Comparison of ENCODE assay signal across 1 cellular context in the genomic region with DNA sequence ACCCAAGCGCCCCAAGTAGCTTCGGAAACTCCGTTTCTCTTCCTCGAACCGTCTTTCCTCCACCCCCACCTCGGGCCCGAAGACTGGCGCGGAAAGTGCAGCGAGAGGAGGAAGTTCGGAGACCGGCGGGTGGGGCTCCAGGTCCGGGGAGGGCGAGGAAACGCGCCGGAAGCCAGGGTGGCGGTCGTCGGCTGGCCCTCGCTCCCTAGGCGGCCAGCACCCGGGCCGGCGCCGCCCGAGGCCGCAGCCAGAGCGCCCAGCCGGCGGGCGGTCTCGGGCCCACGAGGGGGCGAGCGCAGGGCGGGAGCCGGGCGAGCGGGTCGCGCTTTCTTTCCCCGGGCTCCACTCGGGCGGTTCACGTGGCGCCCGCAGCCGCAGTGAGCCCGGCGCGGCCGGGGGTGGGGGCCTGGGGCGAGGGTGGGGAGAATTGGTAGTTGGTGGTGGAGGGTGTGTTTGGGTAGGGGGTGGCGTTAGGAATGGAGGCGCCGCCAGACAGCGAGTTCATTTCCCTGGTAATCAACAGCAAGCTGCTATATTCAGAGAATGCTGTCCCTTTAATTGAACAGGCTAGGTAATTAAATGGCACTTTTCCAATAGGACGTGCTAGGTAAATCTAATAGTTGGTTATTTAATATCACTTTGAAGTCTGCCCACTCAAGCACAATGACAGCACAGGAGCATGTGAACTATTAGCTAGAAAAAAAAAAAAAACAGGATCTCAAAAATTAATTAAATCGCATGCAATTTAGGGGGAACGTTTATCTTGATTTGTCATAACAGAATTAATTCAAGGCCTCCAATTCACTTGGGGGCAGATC.
TF ChIP-seq lines count a peak whose summit lies in the region.

No MANE protein-coding gene starts in this region.

TF ChIP-seq in K562, 482 proteins besides CTCF, POLR2A, EP300 and RAD21 (continued from another document and continues in another):
- TF ChIP-seq, protein P1, sequence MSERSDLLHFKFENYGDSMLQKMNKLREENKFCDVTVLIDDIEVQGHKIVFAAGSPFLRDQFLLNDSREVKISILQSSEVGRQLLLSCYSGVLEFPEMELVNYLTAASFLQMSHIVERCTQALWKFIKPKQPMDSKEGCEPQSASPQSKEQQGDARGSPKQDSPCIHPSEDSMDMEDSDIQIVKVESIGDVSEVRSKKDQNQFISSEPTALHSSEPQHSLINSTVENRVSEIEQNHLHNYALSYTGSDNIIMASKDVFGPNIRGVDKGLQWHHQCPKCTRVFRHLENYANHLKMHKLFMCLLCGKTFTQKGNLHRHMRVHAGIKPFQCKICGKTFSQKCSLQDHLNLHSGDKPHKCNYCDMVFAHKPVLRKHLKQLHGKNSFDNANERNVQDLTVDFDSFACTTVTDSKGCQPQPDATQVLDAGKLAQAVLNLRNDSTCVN (CRISPR knock-in tag; IDR thresholded peaks at IDR 0.05), result no peak
- TF ChIP-seq ELF1 (tag; IDR thresholded peaks at IDR 0.05), result peak; percentile 57
- TF ChIP-seq, protein P2, sequence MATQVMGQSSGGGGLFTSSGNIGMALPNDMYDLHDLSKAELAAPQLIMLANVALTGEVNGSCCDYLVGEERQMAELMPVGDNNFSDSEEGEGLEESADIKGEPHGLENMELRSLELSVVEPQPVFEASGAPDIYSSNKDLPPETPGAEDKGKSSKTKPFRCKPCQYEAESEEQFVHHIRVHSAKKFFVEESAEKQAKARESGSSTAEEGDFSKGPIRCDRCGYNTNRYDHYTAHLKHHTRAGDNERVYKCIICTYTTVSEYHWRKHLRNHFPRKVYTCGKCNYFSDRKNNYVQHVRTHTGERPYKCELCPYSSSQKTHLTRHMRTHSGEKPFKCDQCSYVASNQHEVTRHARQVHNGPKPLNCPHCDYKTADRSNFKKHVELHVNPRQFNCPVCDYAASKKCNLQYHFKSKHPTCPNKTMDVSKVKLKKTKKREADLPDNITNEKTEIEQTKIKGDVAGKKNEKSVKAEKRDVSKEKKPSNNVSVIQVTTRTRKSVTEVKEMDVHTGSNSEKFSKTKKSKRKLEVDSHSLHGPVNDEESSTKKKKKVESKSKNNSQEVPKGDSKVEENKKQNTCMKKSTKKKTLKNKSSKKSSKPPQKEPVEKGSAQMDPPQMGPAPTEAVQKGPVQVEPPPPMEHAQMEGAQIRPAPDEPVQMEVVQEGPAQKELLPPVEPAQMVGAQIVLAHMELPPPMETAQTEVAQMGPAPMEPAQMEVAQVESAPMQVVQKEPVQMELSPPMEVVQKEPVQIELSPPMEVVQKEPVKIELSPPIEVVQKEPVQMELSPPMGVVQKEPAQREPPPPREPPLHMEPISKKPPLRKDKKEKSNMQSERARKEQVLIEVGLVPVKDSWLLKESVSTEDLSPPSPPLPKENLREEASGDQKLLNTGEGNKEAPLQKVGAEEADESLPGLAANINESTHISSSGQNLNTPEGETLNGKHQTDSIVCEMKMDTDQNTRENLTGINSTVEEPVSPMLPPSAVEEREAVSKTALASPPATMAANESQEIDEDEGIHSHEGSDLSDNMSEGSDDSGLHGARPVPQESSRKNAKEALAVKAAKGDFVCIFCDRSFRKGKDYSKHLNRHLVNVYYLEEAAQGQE (CRISPR knock-in tag; IDR thresholded peaks at IDR 0.05; ENCODE audit: low read depth), result no peak
- TF ChIP-seq, protein P3, sequence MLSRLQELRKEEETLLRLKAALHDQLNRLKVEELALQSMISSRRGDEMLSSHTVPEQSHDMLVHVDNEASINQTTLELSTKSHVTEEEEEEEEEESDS (CRISPR knock-in tag; IDR thresholded peaks at IDR 0.05), result no peak
- no peak for TF ChIP-seq SPI1 (IDR thresholded peaks at IDR 0.05; ENCODE audit: borderline replicate concordance, low read depth, low read length)
- TF ChIP-seq ZNF354B (CRISPR knock-in tag; IDR thresholded peaks at IDR 0.05), result no peak
- TF ChIP-seq, protein P4, sequence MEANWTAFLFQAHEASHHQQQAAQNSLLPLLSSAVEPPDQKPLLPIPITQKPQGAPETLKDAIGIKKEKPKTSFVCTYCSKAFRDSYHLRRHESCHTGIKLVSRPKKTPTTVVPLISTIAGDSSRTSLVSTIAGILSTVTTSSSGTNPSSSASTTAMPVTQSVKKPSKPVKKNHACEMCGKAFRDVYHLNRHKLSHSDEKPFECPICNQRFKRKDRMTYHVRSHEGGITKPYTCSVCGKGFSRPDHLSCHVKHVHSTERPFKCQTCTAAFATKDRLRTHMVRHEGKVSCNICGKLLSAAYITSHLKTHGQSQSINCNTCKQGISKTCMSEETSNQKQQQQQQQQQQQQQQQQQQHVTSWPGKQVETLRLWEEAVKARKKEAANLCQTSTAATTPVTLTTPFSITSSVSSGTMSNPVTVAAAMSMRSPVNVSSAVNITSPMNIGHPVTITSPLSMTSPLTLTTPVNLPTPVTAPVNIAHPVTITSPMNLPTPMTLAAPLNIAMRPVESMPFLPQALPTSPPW (CRISPR knock-in tag; IDR thresholded peaks at IDR 0.05), result peak; percentile 87
- no peak for TF ChIP-seq ZNF124 (CRISPR knock-in tag; IDR thresholded peaks at IDR 0.05)
- TF ChIP-seq PHF21A (IDR thresholded peaks at IDR 0.05; ENCODE audit: borderline replicate concordance, low read depth), result no peak
- TF ChIP-seq TARDBP (IDR thresholded peaks at IDR 0.05), result no peak
- TF ChIP-seq, protein P5, sequence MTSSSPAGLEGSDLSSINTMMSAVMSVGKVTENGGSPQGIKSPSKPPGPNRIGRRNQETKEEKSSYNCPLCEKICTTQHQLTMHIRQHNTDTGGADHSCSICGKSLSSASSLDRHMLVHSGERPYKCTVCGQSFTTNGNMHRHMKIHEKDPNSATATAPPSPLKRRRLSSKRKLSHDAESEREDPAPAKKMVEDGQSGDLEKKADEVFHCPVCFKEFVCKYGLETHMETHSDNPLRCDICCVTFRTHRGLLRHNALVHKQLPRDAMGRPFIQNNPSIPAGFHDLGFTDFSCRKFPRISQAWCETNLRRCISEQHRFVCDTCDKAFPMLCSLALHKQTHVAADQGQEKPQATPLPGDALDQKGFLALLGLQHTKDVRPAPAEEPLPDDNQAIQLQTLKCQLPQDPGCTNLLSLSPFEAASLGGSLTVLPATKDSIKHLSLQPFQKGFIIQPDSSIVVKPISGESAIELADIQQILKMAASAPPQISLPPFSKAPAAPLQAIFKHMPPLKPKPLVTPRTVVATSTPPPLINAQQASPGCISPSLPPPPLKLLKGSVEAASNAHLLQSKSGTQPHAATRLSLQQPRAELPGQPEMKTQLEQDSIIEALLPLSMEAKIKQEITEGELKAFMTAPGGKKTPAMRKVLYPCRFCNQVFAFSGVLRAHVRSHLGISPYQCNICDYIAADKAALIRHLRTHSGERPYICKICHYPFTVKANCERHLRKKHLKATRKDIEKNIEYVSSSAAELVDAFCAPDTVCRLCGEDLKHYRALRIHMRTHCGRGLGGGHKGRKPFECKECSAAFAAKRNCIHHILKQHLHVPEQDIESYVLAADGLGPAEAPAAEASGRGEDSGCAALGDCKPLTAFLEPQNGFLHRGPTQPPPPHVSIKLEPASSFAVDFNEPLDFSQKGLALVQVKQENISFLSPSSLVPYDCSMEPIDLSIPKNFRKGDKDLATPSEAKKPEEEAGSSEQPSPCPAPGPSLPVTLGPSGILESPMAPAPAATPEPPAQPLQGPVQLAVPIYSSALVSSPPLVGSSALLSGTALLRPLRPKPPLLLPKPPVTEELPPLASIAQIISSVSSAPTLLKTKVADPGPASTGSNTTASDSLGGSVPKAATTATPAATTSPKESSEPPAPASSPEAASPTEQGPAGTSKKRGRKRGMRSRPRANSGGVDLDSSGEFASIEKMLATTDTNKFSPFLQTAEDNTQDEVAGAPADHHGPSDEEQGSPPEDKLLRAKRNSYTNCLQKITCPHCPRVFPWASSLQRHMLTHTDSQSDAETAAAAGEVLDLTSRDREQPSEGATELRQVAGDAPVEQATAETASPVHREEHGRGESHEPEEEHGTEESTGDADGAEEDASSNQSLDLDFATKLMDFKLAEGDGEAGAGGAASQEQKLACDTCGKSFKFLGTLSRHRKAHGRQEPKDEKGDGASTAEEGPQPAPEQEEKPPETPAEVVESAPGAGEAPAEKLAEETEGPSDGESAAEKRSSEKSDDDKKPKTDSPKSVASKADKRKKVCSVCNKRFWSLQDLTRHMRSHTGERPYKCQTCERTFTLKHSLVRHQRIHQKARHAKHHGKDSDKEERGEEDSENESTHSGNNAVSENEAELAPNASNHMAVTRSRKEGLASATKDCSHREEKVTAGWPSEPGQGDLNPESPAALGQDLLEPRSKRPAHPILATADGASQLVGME (CRISPR knock-in tag; IDR thresholded peaks at IDR 0.05), result no peak
- no peak for TF ChIP-seq ZNF551 (CRISPR knock-in tag; IDR thresholded peaks at IDR 0.05)
- no peak for TF ChIP-seq SETDB1 (IDR thresholded peaks at IDR 0.05; ENCODE audit: low read length)
- TF ChIP-seq, protein P6, sequence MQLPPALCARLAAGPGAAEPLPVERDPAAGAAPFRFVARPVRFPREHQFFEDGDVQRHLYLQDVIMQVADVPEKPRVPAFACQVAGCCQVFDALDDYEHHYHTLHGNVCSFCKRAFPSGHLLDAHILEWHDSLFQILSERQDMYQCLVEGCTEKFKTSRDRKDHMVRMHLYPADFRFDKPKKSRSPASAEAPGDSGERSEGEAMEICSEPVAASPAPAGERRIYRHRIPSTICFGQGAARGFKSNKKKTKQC (CRISPR knock-in tag; IDR thresholded peaks at IDR 0.05), result no peak
- TF ChIP-seq FIP1L1 (IDR thresholded peaks at IDR 0.05; ENCODE audit: low read depth, low read length, poor library complexity, severe bottlenecking), result no peak
- TF ChIP-seq ZNF778 (CRISPR knock-in tag; IDR thresholded peaks at IDR 0.05), result no peak
- TF ChIP-seq NR2F6 (CRISPR knock-in tag; IDR thresholded peaks at IDR 0.05), result no peak
- TF ChIP-seq GABPA (tag; conservative IDR thresholded peaks at IDR 0.05; ENCODE audit: low read depth), result peak; percentile 79
- TF ChIP-seq, protein P7, sequence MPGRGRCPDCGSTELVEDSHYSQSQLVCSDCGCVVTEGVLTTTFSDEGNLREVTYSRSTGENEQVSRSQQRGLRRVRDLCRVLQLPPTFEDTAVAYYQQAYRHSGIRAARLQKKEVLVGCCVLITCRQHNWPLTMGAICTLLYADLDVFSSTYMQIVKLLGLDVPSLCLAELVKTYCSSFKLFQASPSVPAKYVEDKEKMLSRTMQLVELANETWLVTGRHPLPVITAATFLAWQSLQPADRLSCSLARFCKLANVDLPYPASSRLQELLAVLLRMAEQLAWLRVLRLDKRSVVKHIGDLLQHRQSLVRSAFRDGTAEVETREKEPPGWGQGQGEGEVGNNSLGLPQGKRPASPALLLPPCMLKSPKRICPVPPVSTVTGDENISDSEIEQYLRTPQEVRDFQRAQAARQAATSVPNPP (IDR thresholded peaks at IDR 0.05; ENCODE audit: borderline replicate concordance, insufficient read depth, insufficient read length), result no peak
- TF ChIP-seq, protein P8, sequence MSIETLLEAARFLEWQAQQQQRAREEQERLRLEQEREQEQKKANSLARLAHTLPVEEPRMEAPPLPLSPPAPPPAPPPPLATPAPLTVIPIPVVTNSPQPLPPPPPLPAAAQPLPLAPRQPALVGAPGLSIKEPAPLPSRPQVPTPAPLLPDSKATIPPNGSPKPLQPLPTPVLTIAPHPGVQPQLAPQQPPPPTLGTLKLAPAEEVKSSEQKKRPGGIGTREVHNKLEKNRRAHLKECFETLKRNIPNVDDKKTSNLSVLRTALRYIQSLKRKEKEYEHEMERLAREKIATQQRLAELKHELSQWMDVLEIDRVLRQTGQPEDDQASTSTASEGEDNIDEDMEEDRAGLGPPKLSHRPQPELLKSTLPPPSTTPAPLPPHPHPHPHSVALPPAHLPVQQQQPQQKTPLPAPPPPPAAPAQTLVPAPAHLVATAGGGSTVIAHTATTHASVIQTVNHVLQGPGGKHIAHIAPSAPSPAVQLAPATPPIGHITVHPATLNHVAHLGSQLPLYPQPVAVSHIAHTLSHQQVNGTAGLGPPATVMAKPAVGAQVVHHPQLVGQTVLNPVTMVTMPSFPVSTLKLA (conservative IDR thresholded peaks at IDR 0.05), result no peak
- no peak for TF ChIP-seq POLR3A (IDR thresholded peaks at IDR 0.05; ENCODE audit: borderline replicate concordance, extremely low read depth, insufficient read depth, insufficient read length)
- TF ChIP-seq MAFG (tag; conservative IDR thresholded peaks at IDR 0.05), result no peak
- TF ChIP-seq BRF1 (IDR thresholded peaks at IDR 0.05; ENCODE audit: borderline replicate concordance, extremely low read depth, insufficient read length), result no peak
- TF ChIP-seq, protein P9, sequence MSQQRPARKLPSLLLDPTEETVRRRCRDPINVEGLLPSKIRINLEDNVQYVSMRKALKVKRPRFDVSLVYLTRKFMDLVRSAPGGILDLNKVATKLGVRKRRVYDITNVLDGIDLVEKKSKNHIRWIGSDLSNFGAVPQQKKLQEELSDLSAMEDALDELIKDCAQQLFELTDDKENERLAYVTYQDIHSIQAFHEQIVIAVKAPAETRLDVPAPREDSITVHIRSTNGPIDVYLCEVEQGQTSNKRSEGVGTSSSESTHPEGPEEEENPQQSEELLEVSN (IDR thresholded peaks at IDR 0.05; ENCODE audit: borderline replicate concordance in 1 of 2, extremely low read depth in 1 of 2, insufficient read depth in 1 of 2, insufficient read length in 1 of 2, low read depth in 1 of 2, low read length in 1 of 2, poor library complexity in 1 of 2, severe bottlenecking in 1 of 2), result peak in 1 of 2 experiments; percentile 90
- peak; percentile 58 for TF ChIP-seq TBP (optimal IDR thresholded peaks at IDR 0.05; ENCODE audit: low read depth, low read length)
- peak; percentile 52 for TF ChIP-seq TAF1 (IDR thresholded peaks at IDR 0.05; ENCODE audit: control insufficient read depth, extremely low read depth, insufficient read depth, low read length, severe bottlenecking)
- TF ChIP-seq ESRRB (CRISPR knock-in tag; IDR thresholded peaks at IDR 0.05; ENCODE audit: borderline replicate concordance), result no peak
- no peak for TF ChIP-seq SRF (CRISPR knock-in tag; IDR thresholded peaks at IDR 0.05)
- no peak for TF ChIP-seq BCL6 (CRISPR knock-in tag; IDR thresholded peaks at IDR 0.05)
